ENCODE assay signal across 21 cellular contexts in the genomic region with DNA sequence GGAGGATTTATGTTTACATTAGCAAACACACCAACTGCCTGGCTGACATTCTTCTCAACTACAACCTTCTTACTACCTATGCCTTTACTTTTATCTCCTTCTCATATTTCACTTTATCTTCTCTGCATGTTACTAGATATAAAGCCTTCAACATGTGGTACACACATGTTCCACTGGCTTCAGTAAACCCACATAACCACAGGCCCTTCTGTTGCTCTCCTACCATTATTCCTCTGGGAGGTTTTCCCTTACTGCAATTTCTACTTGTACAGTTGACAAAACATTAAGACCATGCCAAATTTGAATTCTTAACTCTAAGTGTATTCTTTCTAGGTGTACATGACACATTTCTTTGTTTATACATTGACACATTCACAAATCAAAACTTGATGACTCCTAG.
DNase-seq lines count a peak whose midpoint lies in the region; ATAC-seq and TF ChIP-seq lines count a peak whose summit lies in the region.
"Had no signal": no experiment of that assay in that cellular context is flagged by ENCODE, and none has a peak within 500 bp of the region (broad histone marks: within the 10 kb centered on the region; RNA-seq: fewer than 3 reads in every experiment).

No MANE protein-coding gene starts in this region.

- no peak overlapping the region for H3K4me3 ChIP-seq in BLaER1 treated with 17β-estradiol and CSF1 and Interleukin-3, amounts not matched to agents 10 nM and 100 nM
- H3K4me3 ChIP-seq in choroid plexus epithelial cell (ENCODE audit: low read depth, low read length): no peak overlapping the region
- H3K4me3 ChIP-seq: neural progenitor cell, PC-9, vagina had no signal

- H3K4me1 ChIP-seq in BLaER1 treated with 17β-estradiol and CSF1 and Interleukin-3, amounts not matched to agents 10 nM and 100 nM: peaks cover 6 to 40% (median 23%) of the 10 kb centered on the region in 10 experiments; a peak in 19 of 20 replicates
- H3K4me1 ChIP-seq: foreskin keratinocyte, neural progenitor cell, vagina had no signal

- TF ChIP-seq CTCF in choroid plexus epithelial cell (conservative IDR thresholded peaks at IDR 0.05; ENCODE audit: low read depth, low read length): no peak

- ATAC-seq in HG03571 (IDR thresholded peaks at IDR 0.05; ENCODE audit: unreplicated experiment): no peak
- ATAC-seq: foreskin keratinocyte had no signal

- peak overlapping the region in 6 of 11 experiments; percentile 32 to 57 (median 40); a peak in 8 of 22 replicates for H3K4me2 ChIP-seq in BLaER1 treated with 17β-estradiol and CSF1 and Interleukin-3, amounts not matched to agents 10 nM and 100 nM
- H3K4me2 ChIP-seq: neural progenitor cell, PC-9 had no signal

- peaks cover 0 to 92% (median 0%) of the 10 kb centered on the region in 11 experiments; a peak in 5 of 22 replicates for H4K20me1 ChIP-seq in BLaER1 treated with 17β-estradiol and CSF1 and Interleukin-3, amounts not matched to agents 10 nM and 100 nM

- DNase-seq in H4 (ENCODE audit: low spot score) (peak; percentile 39), NCI-H524 treated with DMSO at 0.1 percent for 48 hours (lab: John Stamatoyannopoulos, UW) (peak; percentile 61), choroid plexus epithelial cell (ENCODE audit: low read depth) (peak; percentile 68), iPS-NIHi7 (ENCODE audit: extremely low spot score) (no peak), NCI-H2081 (lab: John Stamatoyannopoulos, UW) (no peak), dedifferentiated amniotic fluid mesenchymal stem cell (ENCODE audit: extremely low spot score) (no peak)
- DNase-seq: activated CD4-positive, CD25-positive, alpha-beta regulatory T cell treated with anti-CD3 and anti-CD28 coated beads, Interleukin-2, amount 50 U/mL, for 72 hours; activated effector memory CD4-positive, alpha-beta T cell treated with Interleukin-2 at 50 U/mL for 16 hours; amygdala; endodermal cell; foreskin keratinocyte; GOT3; mesendoderm; MM.1S; NCI-H226; PC-9; T1000 had no signal

- peaks cover 0 to 14% (median 7%) of the 10 kb centered on the region in 11 experiments; a peak in 10 of 22 replicates for H3K9me3 ChIP-seq in BLaER1 treated with 17β-estradiol and CSF1 and Interleukin-3, amounts not matched to agents 10 nM and 100 nM (replicated peaks in 1 of 11)
- H3K9me3 ChIP-seq: vagina had no signal

- H3K27ac ChIP-seq in BLaER1 treated with 17β-estradiol and CSF1 and Interleukin-3, amounts not matched to agents 10 nM and 100 nM: peak overlapping the region in 4 of 11 experiments; percentile 20 to 51 (median 48); a peak in 5 of 22 replicates
- H3K27ac ChIP-seq: foreskin keratinocyte, neural progenitor cell, PC-9, vagina had no signal

- H3K9ac ChIP-seq in BLaER1 treated with 17β-estradiol and CSF1 and Interleukin-3, amounts not matched to agents 10 nM and 100 nM: no peak overlapping the region
- H3K9ac ChIP-seq: neural progenitor cell had no signal

- no peaks in the 10 kb centered on the region for H3K27me3 ChIP-seq in BLaER1 treated with 17β-estradiol and CSF1 and Interleukin-3, amounts not matched to agents 10 nM and 100 nM
- H3K27me3 ChIP-seq: foreskin keratinocyte, neural progenitor cell, vagina had no signal

- H3K36me3 ChIP-seq in BLaER1 treated with 17β-estradiol and CSF1 and Interleukin-3, amounts not matched to agents 10 nM and 100 nM: peaks cover 39 to 100% (median 93%) of the 10 kb centered on the region in 11 experiments
- H3K36me3 ChIP-seq: neural progenitor cell had no signal

Comparison
In these comparisons a context has a peak if more than half of its experiments do, and no peak if none do; other contexts are left out.
1. DNase-seq: peak in H4 (single experiment), NCI-H524 treated with DMSO at 0.1 percent for 48 hours (single experiment) and choroid plexus epithelial cell (single experiment); none in iPS-NIHi7 (single experiment), NCI-H2081 (0 of 2) and dedifferentiated amniotic fluid mesenchymal stem cell (single experiment).